21 cellular contexts compared by ENCODE assay signal in the genomic region with DNA sequence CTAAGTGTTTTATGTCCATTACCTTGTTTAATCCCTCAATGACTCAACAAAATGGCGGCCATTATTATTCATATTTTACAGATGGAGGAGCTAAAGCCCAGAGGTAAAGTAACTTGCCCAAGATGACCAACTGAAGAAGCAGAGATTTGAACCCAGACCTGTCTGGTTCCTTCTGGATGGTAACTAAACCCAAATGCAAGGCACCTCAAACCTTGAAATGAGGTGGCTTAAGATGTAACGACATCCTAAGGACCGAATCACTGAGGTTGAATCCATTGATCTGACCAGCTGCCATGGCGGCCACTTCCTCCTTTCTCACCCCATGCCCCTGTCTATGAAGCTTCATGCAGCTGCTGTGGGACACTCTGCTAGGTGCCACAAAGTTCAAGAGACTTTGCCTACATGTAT. TPM values are rescaled to one million over a fixed set of nuclear protein-coding genes. Genes with fewer than 3 reads are reported as not detected.
DNase-seq lines count a peak whose midpoint lies in the region; ATAC-seq and TF ChIP-seq lines count a peak whose summit lies in the region.
"Had no signal": no experiment of that assay in that cellular context is flagged by ENCODE, and none has a peak within 500 bp of the region (broad histone marks: within the 10 kb centered on the region; RNA-seq: fewer than 3 reads in every experiment).

No MANE protein-coding gene starts in this region.

- no peak for DNase-seq in gastrocnemius medialis
- DNase-seq in NCI-H1930 (lab: John Stamatoyannopoulos, UW) = no peak
- DNase-seq in activated CD8-positive, alpha-beta memory T cell treated with anti-CD3 and anti-CD28 coated beads, Interleukin-2, amount 50 U/mL, for 48 hours = no peak
- DNase-seq in left lobe of liver (ENCODE audit: low spot score) = no peak
- DNase-seq: activated CD8-positive, alpha-beta T cell treated with anti-CD3 and anti-CD28 coated beads for 36 hours; activated T-cell treated with anti-CD3 and anti-CD28 coated beads, Interleukin-2, amount 50 U/mL, for 48 hours; CD4-positive, CD25-positive, alpha-beta regulatory T cell; cortex of kidney; DMS53; foreskin fibroblast; left cardiac atrium; midbrain; NCI-H1105 had no signal

- peak; percentile 25 for ATAC-seq in GM18867 (IDR thresholded peaks at IDR 0.05; ENCODE audit: unreplicated experiment)
- ATAC-seq in HG02678 (IDR thresholded peaks at IDR 0.05; ENCODE audit: unreplicated experiment) = peak; percentile 33
- no peak for ATAC-seq in gastrocnemius medialis
- no peak for ATAC-seq in left lobe of liver
- ATAC-seq: left cardiac atrium had no signal

- H3K4me1 ChIP-seq in BLaER1 treated with 17β-estradiol and CSF1 and Interleukin-3, amounts not matched to agents 10 nM and 100 nM = peaks cover 51 to 61% (median 57%) of the 10 kb centered on the region in 10 experiments
- peaks cover 57% of the 10 kb centered on the region for H3K4me1 ChIP-seq in OCI-LY1 (ENCODE audit: insufficient read depth, low read length, severe bottlenecking)
- H3K4me1 ChIP-seq in gastrocnemius medialis = no peaks in the 10 kb centered on the region
- H3K4me1 ChIP-seq: neural progenitor cell had no signal

- H3K4me3 ChIP-seq in BLaER1 treated with 17β-estradiol and CSF1 and Interleukin-3, amounts not matched to agents 10 nM and 100 nM = peak overlapping the region in 1 of 10 experiments; percentile 31; a peak in 2 of 20 replicates
- H3K4me3 ChIP-seq in OCI-LY1 (ENCODE audit: low read depth, low read length, poor library complexity, severe bottlenecking) = peak overlapping the region; percentile 73
- no peak overlapping the region for H3K4me3 ChIP-seq in gastrocnemius medialis
- H3K4me3 ChIP-seq: neural progenitor cell had no signal

- no peak overlapping the region for H2AFZ ChIP-seq in OCI-LY1 (ENCODE audit: low read length)
- H2AFZ ChIP-seq: neural progenitor cell had no signal

- TF ChIP-seq CTCF in OCI-LY1 (IDR thresholded peaks at IDR 0.05; ENCODE audit: low read length) (no peak), gastrocnemius medialis (IDR thresholded peaks at IDR 0.05 in 4 of 5, conservative IDR thresholded peaks at IDR 0.05 in 1 of 5) (no peak)

- peaks cover 9 to 14% (median 12%) of the 10 kb centered on the region in 11 experiments; a peak in 21 of 22 replicates for H3K9me3 ChIP-seq in BLaER1 treated with 17β-estradiol and CSF1 and Interleukin-3, amounts not matched to agents 10 nM and 100 nM (replicated peaks in 1 of 11)
- H3K9me3 ChIP-seq in OCI-LY1 (ENCODE audit: low read length) (peaks cover 8% of the 10 kb centered on the region), gastrocnemius medialis (no peaks in the 10 kb centered on the region)

- in situ Hi-C loops in gastrocnemius medialis (cut with MboI; ENCODE audit: low sequenced_read_pairs in 4 of 4) = no loop called here

- peak overlapping the region; percentile 49 to 77 (median 68) for H3K4me2 ChIP-seq in BLaER1 treated with 17β-estradiol and CSF1 and Interleukin-3, amounts not matched to agents 10 nM and 100 nM
- peak overlapping the region; percentile 79 for H3K4me2 ChIP-seq in OCI-LY1 (ENCODE audit: low read length)
- H3K4me2 ChIP-seq: neural progenitor cell had no signal

- H3K9ac ChIP-seq in BLaER1 treated with 17β-estradiol and CSF1 and Interleukin-3, amounts not matched to agents 10 nM and 100 nM = no peak overlapping the region; a peak in 1 of 22 replicates
- peak overlapping the region; percentile 91 for H3K9ac ChIP-seq in OCI-LY1 (ENCODE audit: low read length)
- H3K9ac ChIP-seq: neural progenitor cell had no signal

- H3K27ac ChIP-seq in BLaER1 treated with 17β-estradiol and CSF1 and Interleukin-3, amounts not matched to agents 10 nM and 100 nM = peak overlapping the region in 6 of 11 experiments; percentile 18 to 91 (median 40); a peak in 8 of 22 replicates
- peak overlapping the region; percentile 94 for H3K27ac ChIP-seq in OCI-LY1 (ENCODE audit: low read depth, low read length, poor library complexity, severe bottlenecking)
- H3K27ac ChIP-seq in gastrocnemius medialis = no peak overlapping the region
- H3K27ac ChIP-seq: neural progenitor cell, VCaP had no signal

- H3K27me3 ChIP-seq in BLaER1 treated with 17β-estradiol and CSF1 and Interleukin-3, amounts not matched to agents 10 nM and 100 nM = no peaks in the 10 kb centered on the region
- no peaks in the 10 kb centered on the region for H3K27me3 ChIP-seq in OCI-LY1 (ENCODE audit: insufficient read depth, low read length)
- H3K27me3 ChIP-seq in gastrocnemius medialis = no peaks in the 10 kb centered on the region
- H3K27me3 ChIP-seq: neural progenitor cell had no signal

- H3K9me2 ChIP-seq in OCI-LY1 (ENCODE audit: low read depth, low read length) = no peaks in the 10 kb centered on the region

- H3F3A ChIP-seq in OCI-LY1 (ENCODE audit: insufficient read depth, low read length) = no peaks in the 10 kb centered on the region

- H3K79me2 ChIP-seq in OCI-LY1 (ENCODE audit: insufficient read depth, low read length) = peaks cover 47% of the 10 kb centered on the region

- intact Hi-C loops in gastrocnemius medialis (cut with DNase I; ENCODE audit: low total_unique reads) = loop anchor here (2.0 kb wide), 2 partner anchors 23 to 719 kb away; no protein-coding TSS in a partner anchor

- no peaks in the 10 kb centered on the region for H4K20me1 ChIP-seq in BLaER1 treated with 17β-estradiol and CSF1 and Interleukin-3, amounts not matched to agents 10 nM and 100 nM
- no peaks in the 10 kb centered on the region for H4K20me1 ChIP-seq in OCI-LY1 (ENCODE audit: insufficient read depth, low read length)

- no peak for TF ChIP-seq POLR2A in gastrocnemius medialis (IDR thresholded peaks at IDR 0.05)

- H3K36me3 ChIP-seq in BLaER1 treated with 17β-estradiol and CSF1 and Interleukin-3, amounts not matched to agents 10 nM and 100 nM = no peaks in the 10 kb centered on the region; a peak in 1 of 22 replicates
- H3K36me3 ChIP-seq in OCI-LY1 (ENCODE audit: insufficient read depth, low read length) = peaks cover 42% of the 10 kb centered on the region
- H3K36me3 ChIP-seq in gastrocnemius medialis = no peaks in the 10 kb centered on the region
- H3K36me3 ChIP-seq: neural progenitor cell had no signal

RNA-seq across cellular contexts. Expression of a gene that starts 0.9 kb away (rescaled TPM):
- not detected for total RNA-seq in gastrocnemius medialis
- 0.08 TPM for total RNA-seq in left lobe of liver
- total RNA-seq: A673, RPMI7951 had no signal

RNA-seq across cellular contexts. Expression of a gene that starts 22.7 kb away (rescaled TPM):
- total RNA-seq in gastrocnemius medialis (1 to 10 TPM in 3 of 4 donors, not detected in 1; 1.3 to 2.4 (median 1.5) TPM), left lobe of liver (4.2 TPM)

Comparison
In these comparisons a context has a peak if more than half of its experiments do, and no peak if none do; other contexts are left out.
1. H3K27ac ChIP-seq: peak in BLaER1 treated with 17β-estradiol and CSF1 and Interleukin-3, amounts not matched to agents 10 nM and 100 nM (6 of 11) and OCI-LY1 (single experiment); none in gastrocnemius medialis (0 of 4).
2. ATAC-seq: peak in GM18867 (single experiment) and HG02678 (single experiment); none in gastrocnemius medialis (0 of 2) and left lobe of liver (single experiment).